In genomic region chr9:33447404-33448158, GRCh38 we compare ENCODE assay signal across 8 cellular contexts. TPM values are rescaled to one million over a fixed set of nuclear protein-coding genes. Genes with fewer than 3 reads are reported as not detected.
A peak's percentile ranks its signal among the peaks of the same experiment; 100 is the strongest.
DNase-seq lines count a peak whose midpoint lies in the region; ATAC-seq and TF ChIP-seq lines count a peak whose summit lies in the region.

Gene AQP3 (minus strand): TSS chr9:33447593. CDS start chr9:33447530, 63 bp downstream.

- TF ChIP-seq CTCF in AG10803 (conservative IDR thresholded peaks at IDR 0.05; ENCODE audit: low read length) = peak; percentile 18
- TF ChIP-seq CTCF in dorsolateral prefrontal cortex (IDR thresholded peaks at IDR 0.05 in 54 of 56, conservative IDR thresholded peaks at IDR 0.05 in 2 of 56; ENCODE audit: low read depth in 1 of 56, partially characterized antibody in 56 of 56) = peak in 31 of 56 donors; percentile 7 to 51 (median 31)
- peak; percentile 27 for TF ChIP-seq CTCF in lung (IDR thresholded peaks at IDR 0.05; ENCODE audit: control extremely low read depth, extremely low read depth)

- peaks cover 0 to 8% of the 10 kb centered on the region in 2 donors for H3K4me1 ChIP-seq in lung (ENCODE audit: control insufficient read depth in 2 of 2, insufficient read depth in 2 of 2, low read length in 2 of 2)

- intact Hi-C loops in dorsolateral prefrontal cortex (cut with DNase I) = no loop called here

- WGBS in lung, 2 donors = 4% methylated on average over 30 to 48 of the region's 48 CpGs

- H3K36me3 ChIP-seq in lung (ENCODE audit: control insufficient read depth in 2 of 2, insufficient read depth in 2 of 2, low read length in 2 of 2) = peaks cover 0 to 12% of the 10 kb centered on the region in 2 donors

- ATAC-seq in GM19351 (IDR thresholded peaks at IDR 0.05; ENCODE audit: unreplicated experiment) (peak; percentile 36), lung (ENCODE audit: insufficient read depth, low FRiP score) (peak; percentile 73), GM21423 (IDR thresholded peaks at IDR 0.05; ENCODE audit: unreplicated experiment) (no peak)

- peaks cover 0 to 2% (median 0%) of the 10 kb centered on the region in 45 donors for H3K27me3 ChIP-seq in dorsolateral prefrontal cortex
- no peaks in the 10 kb centered on the region for H3K27me3 ChIP-seq in lung (ENCODE audit: control insufficient read depth, insufficient read depth)

- no peaks in the 10 kb centered on the region for H3K9me3 ChIP-seq in lung (ENCODE audit: control insufficient read depth in 2 of 2, insufficient read depth in 1 of 2, low read length in 1 of 2)

- H3K4me3 ChIP-seq in AG10803 (ENCODE audit: low read length) (peak within 1 kb of the TSS; percentile 40), dorsolateral prefrontal cortex (peak within 1 kb of the TSS; percentile 20 to 68 (median 52)), lung (peak within 1 kb of the TSS; percentile 21)

- H3K27ac ChIP-seq in dorsolateral prefrontal cortex (peak within 1 kb of the TSS in 1 of 59 donors; percentile 29), lung (ENCODE audit: low read depth in 1 of 2, low read length in 1 of 2) (peak within 1 kb of the TSS in 1 of 2 donors; percentile 85)

- DNase-seq in AG10803 (ENCODE audit: low read depth) (peak; percentile 21), NCI-H146 treated with DMSO at 0.1 percent for 48 hours (lab: John Stamatoyannopoulos, UW; ENCODE audit: unreplicated experiment) (peak; percentile 43), dorsolateral prefrontal cortex (peak in 9 of 10 donors; percentile 28 to 79 (median 49)), lung (ENCODE audit: low spot score) (peak; percentile 62)
- peak; percentile 44 to 47 for DNase-seq in activated CD4-positive, alpha-beta T cell treated with anti-CD3 and anti-CD28 coated beads for 24 hours (ENCODE audit: low read depth in 2 of 2)
- peak; percentile 30 to 60 (median 37) for DNase-seq in stimulated activated CD4-positive, alpha-beta T cell treated with anti-CD3 and anti-CD28 coated beads, TNF-alpha, amount 100 ng/mL, for 48 hours (ENCODE audit: low read depth in 3 of 3)

RNA-seq across cellular contexts. Expression of gene AQP3, which starts in this region (rescaled TPM):
- total RNA-seq in dorsolateral prefrontal cortex (1 to 10 TPM in 67 of 120 experiments, under 1 TPM in 46, not detected in 7; 0.22 to 5.7 (median 1.2) TPM), lung (100 to 1,000 TPM in 1 of 2 donors, 10 to 100 TPM in 1; 43.9 to 181 TPM)
- 100 to 1,000 TPM; 137 to 218 TPM for polyA plus RNA-seq in lung

Comparison
In these comparisons a context has a peak if more than half of its experiments do, and no peak if none do; other contexts are left out.
1. RNA of gene AQP3 (total RNA-seq): 43.9 to 181 TPM in lung; 0.22 to 5.7 TPM in dorsolateral prefrontal cortex; every median in the first group is over 4 times any median in the second.
2. Peak in every context shown above with its lines, with median percentiles within 50 percentile points of each other: DNase-seq, H3K4me3 ChIP-seq and CTCF ChIP-seq.